In the genomic region with DNA sequence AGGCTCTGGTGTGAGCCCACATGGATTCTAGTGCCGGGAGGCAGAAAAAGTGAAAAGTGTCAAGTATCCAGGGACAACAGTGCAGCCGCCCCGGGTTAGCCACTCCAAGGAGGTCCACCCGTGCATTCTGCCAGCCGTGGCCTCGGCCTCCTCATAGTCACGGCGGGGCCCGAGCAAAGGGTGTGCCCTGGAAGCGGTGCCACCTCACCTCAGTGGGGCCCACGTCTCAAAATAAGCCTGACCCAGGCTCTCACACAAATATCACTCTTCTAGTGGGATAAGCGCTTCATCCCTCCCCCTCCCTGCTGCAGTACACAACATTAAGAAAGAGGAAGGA, we compare ENCODE assay signal across 8 cellular contexts. TPM values are rescaled to one million over a fixed set of nuclear protein-coding genes. Genes with fewer than 3 reads are reported as not detected.
A peak's percentile ranks its signal among the peaks of the same experiment; 100 is the strongest.
DNase-seq lines count a peak whose midpoint lies in the region; ATAC-seq lines count a peak whose summit lies in the region.

No MANE protein-coding gene starts in this region.

- peak; percentile 36 for ATAC-seq in activated naive CD8-positive, alpha-beta T cell treated with anti-CD3 and anti-CD28 coated beads, Interleukin-2, amount 10 ng/mL, durations not matched to agents 7 days and 5 days (ENCODE audit: low read depth)

- CTCF ChIA-PET in activated naive CD4-positive, alpha-beta T cell treated with anti-CD3 and anti-CD28 coated beads for 36 hours (lab: Charles Lee): no interaction called here

- peak overlapping the region; percentile 10 to 79 for H3K4me3 ChIP-seq in stomach smooth muscle (ENCODE audit: low read length in 2 of 2)

- H3K27ac ChIP-seq in stomach smooth muscle (ENCODE audit: low read length): peak overlapping the region; percentile 53

- H3K9me3 ChIP-seq in stomach smooth muscle (ENCODE audit: control insufficient read depth in 2 of 2, low read length in 2 of 2): no peaks in the 10 kb centered on the region

- H3K27ac Mint-ChIP-seq in activated naive CD4-positive, alpha-beta T cell treated with anti-CD3 and anti-CD28 coated beads for 36 hours: no peak overlapping the region
- no peak overlapping the region for H3K27ac Mint-ChIP-seq in activated naive CD8-positive, alpha-beta T cell treated with anti-CD3 and anti-CD28 coated beads, Interleukin-2, amount 10 ng/mL, durations not matched to agents 7 days and 5 days

- POLR2A ChIA-PET in activated naive CD8-positive, alpha-beta T cell treated with anti-CD3 and anti-CD28 coated beads, Interleukin-2, amount 10 ng/mL, durations not matched to agents 7 days and 5 days (lab: Charles Lee): no interaction called here

- peak overlapping the region; percentile 73 to 76 for H3K9ac ChIP-seq in stomach smooth muscle (ENCODE audit: low read length in 2 of 2)

- H3K36me3 ChIP-seq in stomach smooth muscle (ENCODE audit: control insufficient read depth in 2 of 2, insufficient read depth in 2 of 2, low read length in 2 of 2): no peaks in the 10 kb centered on the region

- DNase-seq in activated naive CD4-positive, alpha-beta T cell treated with anti-CD3 and anti-CD28 coated beads for 36 hours: peak; percentile 5
- no peak for DNase-seq in activated naive CD4-positive, alpha-beta T cell treated with anti-CD3 and anti-CD28 coated beads, Interleukin-2, amount 50 U/mL, for 16 hours
- DNase-seq in activated naive CD8-positive, alpha-beta T cell treated with anti-CD3 and anti-CD28 coated beads, Interleukin-2, amount 10 ng/mL, durations not matched to agents 7 days and 5 days: no peak
- DNase-seq in islet precursor cell (peak; percentile 66), NCI-H1092 treated with DMSO at 0.1 percent for 48 hours (lab: John Stamatoyannopoulos, UW) (no peak), HUDEP-2 (lab: John Stamatoyannopoulos, UW; ENCODE audit: unreplicated experiment in 76 of 76) (no peak)
- no peak for DNase-seq in stimulated activated CD8-positive, alpha-beta memory T cell treated with anti-CD3 and anti-CD28 coated beads, Interleukin-4, amount 100 ng/mL, for 48 hours

- H3K27me3 ChIP-seq in stomach smooth muscle (ENCODE audit: control insufficient read depth in 1 of 2, insufficient read depth in 2 of 2, low read length in 2 of 2): no peaks in the 10 kb centered on the region

- intact Hi-C loops in activated naive CD4-positive, alpha-beta T cell treated with anti-CD3 and anti-CD28 coated beads for 36 hours (cut with micrococcal nuclease): no loop called here

- peaks cover 3% of the 10 kb centered on the region for H3K27me3 Mint-ChIP-seq in activated naive CD4-positive, alpha-beta T cell treated with anti-CD3 and anti-CD28 coated beads for 36 hours (ENCODE audit: low read depth)
- peaks cover 5% of the 10 kb centered on the region for H3K27me3 Mint-ChIP-seq in activated naive CD8-positive, alpha-beta T cell treated with anti-CD3 and anti-CD28 coated beads, Interleukin-2, amount 10 ng/mL, durations not matched to agents 7 days and 5 days

- H3K4me1 ChIP-seq in stomach smooth muscle (ENCODE audit: control insufficient read depth, insufficient read depth, low read length): peaks cover 4% of the 10 kb centered on the region

- H3K4me1 Mint-ChIP-seq in activated naive CD4-positive, alpha-beta T cell treated with anti-CD3 and anti-CD28 coated beads for 36 hours (ENCODE audit: low read depth): peaks cover 3% of the 10 kb centered on the region
- H3K4me1 Mint-ChIP-seq in activated naive CD8-positive, alpha-beta T cell treated with anti-CD3 and anti-CD28 coated beads, Interleukin-2, amount 10 ng/mL, durations not matched to agents 7 days and 5 days: peaks cover 4% of the 10 kb centered on the region

- peak overlapping the region; percentile 68 for H3K4me3 Mint-ChIP-seq in activated naive CD4-positive, alpha-beta T cell treated with anti-CD3 and anti-CD28 coated beads for 36 hours
- peak overlapping the region; percentile 64 for H3K4me3 Mint-ChIP-seq in activated naive CD8-positive, alpha-beta T cell treated with anti-CD3 and anti-CD28 coated beads, Interleukin-2, amount 10 ng/mL, durations not matched to agents 7 days and 5 days

- H3K36me3 Mint-ChIP-seq in activated naive CD4-positive, alpha-beta T cell treated with anti-CD3 and anti-CD28 coated beads for 36 hours (ENCODE audit: low read depth): no peaks in the 10 kb centered on the region
- no peaks in the 10 kb centered on the region for H3K36me3 Mint-ChIP-seq in activated naive CD8-positive, alpha-beta T cell treated with anti-CD3 and anti-CD28 coated beads, Interleukin-2, amount 10 ng/mL, durations not matched to agents 7 days and 5 days

- no peaks in the 10 kb centered on the region for H3K9me3 Mint-ChIP-seq in activated naive CD4-positive, alpha-beta T cell treated with anti-CD3 and anti-CD28 coated beads for 36 hours
- no peaks in the 10 kb centered on the region for H3K9me3 Mint-ChIP-seq in activated naive CD8-positive, alpha-beta T cell treated with anti-CD3 and anti-CD28 coated beads, Interleukin-2, amount 10 ng/mL, durations not matched to agents 7 days and 5 days

RNA-seq across cellular contexts. Expression of a gene that starts 0.4 kb away (rescaled TPM):
- total RNA-seq in activated naive CD4-positive, alpha-beta T cell treated with anti-CD3 and anti-CD28 coated beads for 36 hours: 1 to 10 TPM; 1.3 to 1.5 TPM
- under 1 TPM; 0.47 to 0.48 TPM for total RNA-seq in activated naive CD8-positive, alpha-beta T cell treated with anti-CD3 and anti-CD28 coated beads, Interleukin-2, amount 10 ng/mL, durations not matched to agents 7 days and 5 days

Comparison
In these comparisons a context has a peak if more than half of its experiments do, and no peak if none do; other contexts are left out.
1. DNase-seq: peak in activated naive CD4-positive, alpha-beta T cell treated with anti-CD3 and anti-CD28 coated beads for 36 hours (single experiment) and islet precursor cell (single experiment); none in activated naive CD4-positive, alpha-beta T cell treated with anti-CD3 and anti-CD28 coated beads, Interleukin-2, amount 50 U/mL, for 16 hours (single experiment), activated naive CD8-positive, alpha-beta T cell treated with anti-CD3 and anti-CD28 coated beads, Interleukin-2, amount 10 ng/mL, durations not matched to agents 7 days and 5 days (single experiment), stimulated activated CD8-positive, alpha-beta memory T cell treated with anti-CD3 and anti-CD28 coated beads, Interleukin-4, amount 100 ng/mL, for 48 hours (single experiment), NCI-H1092 treated with DMSO at 0.1 percent for 48 hours (single experiment) and HUDEP-2 (0 of 76).